In the genomic region with DNA sequence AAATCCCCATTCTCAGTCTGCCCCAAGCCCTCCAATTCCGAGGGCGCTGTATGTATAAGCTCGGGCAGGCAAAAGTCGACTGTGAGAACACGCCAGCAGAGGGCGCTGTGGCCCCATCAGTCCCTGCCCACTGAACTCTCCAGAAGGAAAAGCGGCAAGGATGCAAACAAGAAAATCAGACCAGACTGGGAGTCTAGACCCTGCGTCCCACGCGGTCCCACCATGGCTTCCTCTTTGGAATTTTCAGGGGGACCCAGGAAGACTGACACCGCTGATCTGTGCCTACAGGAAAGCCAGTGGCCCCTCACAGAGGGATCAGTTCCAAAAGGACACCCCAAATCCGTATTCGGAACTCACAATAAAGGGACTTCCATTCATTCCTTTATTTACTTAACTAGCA, we compare ENCODE assay signal across 8 cellular contexts. TPM values are rescaled to one million over a fixed set of nuclear protein-coding genes. Genes with fewer than 3 reads are reported as not detected.
A peak's percentile ranks its signal among the peaks of the same experiment; 100 is the strongest.
DNase-seq lines count a peak whose midpoint lies in the region; ATAC-seq and TF ChIP-seq lines count a peak whose summit lies in the region.

No MANE protein-coding gene starts in this region.

- no peaks in the 10 kb centered on the region for H3K9me3 ChIP-seq in mucosa of descending colon

- H3K27ac Mint-ChIP-seq in activated CD8-positive, alpha-beta memory T cell treated with anti-CD3 and anti-CD28 coated beads, Interleukin-2, amount 10 ng/mL, durations not matched to agents 7 days and 5 days, result no peak overlapping the region

- no peak overlapping the region for H3K4me3 ChIP-seq in mucosa of descending colon

- peak; percentile 90 for ATAC-seq in GM19452 (IDR thresholded peaks at IDR 0.05; ENCODE audit: unreplicated experiment)
- peak; percentile 94 for ATAC-seq in activated CD8-positive, alpha-beta memory T cell treated with anti-CD3 and anti-CD28 coated beads, Interleukin-2, amount 10 ng/mL, durations not matched to agents 7 days and 5 days
- ATAC-seq in mucosa of descending colon, result peak; percentile 78

- peak; percentile 71 for DNase-seq in HPDE6-E6E7 (ENCODE audit: extremely low spot score)
- peak; percentile 69 for DNase-seq in NOMO-1 treated with DMSO at 0.1 percent for 48 hours (lab: John Stamatoyannopoulos, UW; ENCODE audit: unreplicated experiment)
- peak; percentile 76 for DNase-seq in activated CD8-positive, alpha-beta memory T cell treated with anti-CD3 and anti-CD28 coated beads, Interleukin-2, amount 10 ng/mL, durations not matched to agents 7 days and 5 days
- peak; percentile 84 for DNase-seq in epidermal melanocyte (ENCODE audit: insufficient read length, low spot score)
- peak; percentile 82 to 95 (median 91) for DNase-seq in mucosa of descending colon
- DNase-seq in stimulated activated CD8-positive, alpha-beta memory T cell treated with anti-CD3 and anti-CD28 coated beads, Interleukin-4, amount 100 ng/mL, for 1 hour (ENCODE audit: low read depth in 2 of 2, low spot score in 1 of 2), result peak; percentile 48 to 49

- H3K36me3 Mint-ChIP-seq in activated CD8-positive, alpha-beta memory T cell treated with anti-CD3 and anti-CD28 coated beads, Interleukin-2, amount 10 ng/mL, durations not matched to agents 7 days and 5 days, result no peaks in the 10 kb centered on the region

- intact Hi-C loops in mucosa of descending colon (cut with DNase I, micrococcal nuclease), result loop anchor here (10.0 kb wide), 1 partner anchor 472 kb away; no protein-coding TSS in a partner anchor

- no peak overlapping the region for H3K27ac ChIP-seq in C4-2B

- CTCF ChIA-PET in activated CD8-positive, alpha-beta memory T cell treated with anti-CD3 and anti-CD28 coated beads, Interleukin-2, amount 10 ng/mL, durations not matched to agents 7 days and 5 days (lab: Charles Lee), result interaction anchor here (0.7 to 2.9 kb wide), 14 partner anchors 9 to 762 kb away, joined by 3 to 39 read pairs (median 4); partner anchors contain the start of gene SOAT1

- H3K4me3 Mint-ChIP-seq in activated CD8-positive, alpha-beta memory T cell treated with anti-CD3 and anti-CD28 coated beads, Interleukin-2, amount 10 ng/mL, durations not matched to agents 7 days and 5 days, result no peak overlapping the region

- TF ChIP-seq CTCF in C4-2B (conservative IDR thresholded peaks at IDR 0.05) (peak; percentile 94), mucosa of descending colon (IDR thresholded peaks at IDR 0.05) (peak; percentile 83)

- no peaks in the 10 kb centered on the region for H3K27me3 Mint-ChIP-seq in activated CD8-positive, alpha-beta memory T cell treated with anti-CD3 and anti-CD28 coated beads, Interleukin-2, amount 10 ng/mL, durations not matched to agents 7 days and 5 days

- H3K36me3 ChIP-seq in mucosa of descending colon (ENCODE audit: low read depth), result no peaks in the 10 kb centered on the region

- H3K4me1 Mint-ChIP-seq in activated CD8-positive, alpha-beta memory T cell treated with anti-CD3 and anti-CD28 coated beads, Interleukin-2, amount 10 ng/mL, durations not matched to agents 7 days and 5 days, result peaks cover 2% of the 10 kb centered on the region

- peaks cover 18% of the 10 kb centered on the region for H3K4me1 ChIP-seq in mucosa of descending colon (ENCODE audit: low read depth)

- no peaks in the 10 kb centered on the region for H3K9me3 Mint-ChIP-seq in activated CD8-positive, alpha-beta memory T cell treated with anti-CD3 and anti-CD28 coated beads, Interleukin-2, amount 10 ng/mL, durations not matched to agents 7 days and 5 days (ENCODE audit: low read depth)

RNA-seq across cellular contexts. Expression of gene TEX35, which starts 19.5 kb away (rescaled TPM):
- total RNA-seq in activated CD8-positive, alpha-beta memory T cell treated with anti-CD3 and anti-CD28 coated beads, Interleukin-2, amount 10 ng/mL, durations not matched to agents 7 days and 5 days, result not detected
- total RNA-seq in mucosa of descending colon, result not detected

RNA-seq across cellular contexts. Expression of gene CLEC20A, which starts 35.6 kb away (rescaled TPM):
- total RNA-seq in activated CD8-positive, alpha-beta memory T cell treated with anti-CD3 and anti-CD28 coated beads, Interleukin-2, amount 10 ng/mL, durations not matched to agents 7 days and 5 days, result not detected
- total RNA-seq in mucosa of descending colon, result not detected
